21 cellular contexts compared by ENCODE assay signal in the genomic region with DNA sequence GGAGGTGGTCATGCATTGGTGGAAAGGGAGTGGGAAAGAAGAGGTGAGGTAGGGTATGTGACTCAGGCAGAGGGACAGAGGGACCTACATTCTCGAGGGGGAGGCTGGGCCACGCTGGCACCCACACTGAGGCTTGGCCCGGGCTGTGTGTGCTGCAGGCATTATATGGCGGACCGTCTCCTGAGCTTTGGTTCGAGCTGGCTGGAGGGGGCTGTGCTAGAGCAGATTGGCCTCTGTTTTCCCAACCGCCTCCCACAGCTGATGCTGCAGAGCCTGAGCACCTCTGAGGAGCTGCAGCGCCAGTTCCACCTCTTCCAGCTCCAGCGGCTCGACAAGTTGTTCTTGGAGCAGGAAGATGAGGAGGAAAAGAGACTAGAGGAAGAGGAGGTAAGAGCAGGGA. TPM values are rescaled to one million over a fixed set of nuclear protein-coding genes. Genes with fewer than 3 reads are reported as not detected.
"Had no signal": no experiment of that assay in that cellular context is flagged by ENCODE, and none has a peak within 500 bp of the region (broad histone marks: within the 10 kb centered on the region; RNA-seq: fewer than 3 reads in every experiment).

No MANE protein-coding gene starts in this region.

- DNase-seq: activated CD4-positive, alpha-beta T cell treated with anti-CD3 and anti-CD28 coated beads for 1 hour; activated CD4-positive, alpha-beta T cell treated with anti-CD3 and anti-CD28 coated beads, Interleukin-2, amount 50 U/mL, for 1 hour; activated CD8-positive, alpha-beta T cell treated with anti-CD3 and anti-CD28 coated beads, Interleukin-2, amount 10 ng/mL, durations not matched to agents 7 days and 5 days; activated T-cell treated with anti-CD3 and anti-CD28 coated beads, Interleukin-2, amount 50 U/mL, for 4 hours; amniotic stem cell; heart right ventricle; left colon; naive B cell; nucleus accumbens; right lobe of liver; small intestine; stimulated activated CD4-positive, alpha-beta T cell treated with anti-CD3 and anti-CD28 coated beads, Interleukin-15, amount 100 ng/mL, for 24 hours; stimulated activated naive B cell treated with anti-CD40 and anti-IgM and Interleukin-4, amounts not matched to agents 10 μg/mL and 1 μg/mL and 100 μg/mL, for 72 hours; testis; trophoblast cell; WERI-Rb-1 had no signal

- H3K9me3 ChIP-seq: breast epithelium, heart right ventricle, right lobe of liver, testis, vagina had no signal

- ATAC-seq: activated CD8-positive, alpha-beta T cell treated with anti-CD3 and anti-CD28 coated beads, Interleukin-2, amount 10 ng/mL, durations not matched to agents 7 days and 5 days; activated T-cell treated with anti-CD3 and anti-CD28 coated beads, Interleukin-2, amount 50 U/mL, for 4 hours; heart right ventricle; left colon; right lobe of liver; stimulated activated naive B cell treated with anti-CD40 and anti-IgM and Interleukin-4, amounts not matched to agents 10 μg/mL and 1 μg/mL and 100 μg/mL, for 72 hours had no signal

- H3K36me3 ChIP-seq: breast epithelium had no signal

- H3K27ac Mint-ChIP-seq: activated CD8-positive, alpha-beta T cell treated with anti-CD3 and anti-CD28 coated beads, Interleukin-2, amount 10 ng/mL, durations not matched to agents 7 days and 5 days; stimulated activated naive B cell treated with anti-CD40 and anti-IgM and Interleukin-4, amounts not matched to agents 10 μg/mL and 1 μg/mL and 100 μg/mL, for 72 hours had no signal

- H3K27ac ChIP-seq: breast epithelium, coronary artery, heart right ventricle, right lobe of liver, testis, vagina, WERI-Rb-1 had no signal

- H3K4me1 ChIP-seq: breast epithelium, heart right ventricle, right lobe of liver, testis, vagina had no signal

- H3K4me3 ChIP-seq: breast epithelium, coronary artery, heart right ventricle, right lobe of liver, testis, vagina had no signal

- H3K9me3 Mint-ChIP-seq: activated naive CD4-positive, alpha-beta T cell treated with anti-CD3 and anti-CD28 coated beads, Interleukin-2, amount 50 U/mL, for 24 hours; activated T-cell treated with anti-CD3 and anti-CD28 coated beads, Interleukin-2, amount 50 U/mL, for 4 hours; naive B cell; stimulated activated naive B cell treated with anti-CD40 and anti-IgM and Interleukin-4, amounts not matched to agents 10 μg/mL and 1 μg/mL and 100 μg/mL, for 72 hours had no signal

- H3K4me3 Mint-ChIP-seq: activated CD8-positive, alpha-beta T cell treated with anti-CD3 and anti-CD28 coated beads, Interleukin-2, amount 10 ng/mL, durations not matched to agents 7 days and 5 days; activated naive CD4-positive, alpha-beta T cell treated with anti-CD3 and anti-CD28 coated beads, Interleukin-2, amount 50 U/mL, for 24 hours; activated T-cell treated with anti-CD3 and anti-CD28 coated beads, Interleukin-2, amount 50 U/mL, for 4 hours; stimulated activated naive B cell treated with anti-CD40 and anti-IgM and Interleukin-4, amounts not matched to agents 10 μg/mL and 1 μg/mL and 100 μg/mL, for 72 hours had no signal

- H3K4me1 Mint-ChIP-seq: activated naive CD4-positive, alpha-beta T cell treated with anti-CD3 and anti-CD28 coated beads, Interleukin-2, amount 50 U/mL, for 24 hours had no signal

- H3K27me3 ChIP-seq: breast epithelium, heart right ventricle, right lobe of liver, testis, vagina had no signal

- H3K27me3 Mint-ChIP-seq: activated naive CD4-positive, alpha-beta T cell treated with anti-CD3 and anti-CD28 coated beads, Interleukin-2, amount 50 U/mL, for 24 hours; naive B cell; stimulated activated naive B cell treated with anti-CD40 and anti-IgM and Interleukin-4, amounts not matched to agents 10 μg/mL and 1 μg/mL and 100 μg/mL, for 72 hours had no signal

RNA-seq across cellular contexts. Expression of a gene that starts 37.4 kb away (rescaled TPM):
- polyA plus RNA-seq: keratinocyte had no signal
